ENCODE assay signal across 8 cellular contexts in genomic region chr12:48851883-48852733, GRCh38. TPM values are rescaled to one million over a fixed set of nuclear protein-coding genes. Genes with fewer than 3 reads are reported as not detected.
A peak's percentile ranks its signal among the peaks of the same experiment; 100 is the strongest.
DNase-seq lines count a peak whose midpoint lies in the region; ATAC-seq and TF ChIP-seq lines count a peak whose summit lies in the region.

DDX23 (minus strand) TSS chr12:48852163; CDS start chr12:48845782, 6,381 bp downstream.

- POLR2A ChIA-PET in SK-N-SH (lab: Yijun Ruan, JAX): interaction anchor here (0.6 to 2.3 kb wide), 7 partner anchors 13 to 63 kb away, joined by 3 to 31 read pairs (median 3); partner anchors contain the start of gene ADCY6

- peak within 1 kb of the TSS; percentile 61 to 85 for H3K27ac ChIP-seq in SK-N-SH (ENCODE audit: low read depth in 2 of 2, low read length in 1 of 2)
- H3K27ac ChIP-seq in temporal lobe (ENCODE audit: low read depth, low read length): peak within 1 kb of the TSS; percentile 79

- H3F3A ChIP-seq in SK-N-SH (replicated peaks; ENCODE audit: insufficient read depth): no peaks in the 10 kb centered on the region

- CTCF ChIA-PET in SK-N-SH (lab: Yijun Ruan, JAX): interaction anchor here (0.6 to 34.8 kb wide), 40 partner anchors 9 to 246 kb away, joined by 3 to 667 read pairs (median 8); partner anchors contain the start of genes CACNB3, DHH, FKBP11 and RND1

- no peaks in the 10 kb centered on the region for H3K27me3 ChIP-seq in SK-N-SH (ENCODE audit: insufficient read depth)

- 0% methylated on average over 25 of the region's 53 CpGs for WGBS in SK-N-SH (ENCODE audit: low lambda C conversion rate)

- H3K4me3 ChIP-seq in SK-N-SH (ENCODE audit: low read depth in 2 of 2, low read length in 1 of 2): peak within 1 kb of the TSS; percentile 85 to 92

- peak; percentile 92 for ATAC-seq in HG02571 (IDR thresholded peaks at IDR 0.05; ENCODE audit: unreplicated experiment)

- no peak for TF ChIP-seq CTCF in SK-N-SH (IDR thresholded peaks at IDR 0.05)

- peak in 1 of 2 experiments; percentile 25; a peak in 1 of 4 replicates for TF ChIP-seq EP300 in SK-N-SH (IDR thresholded peaks at IDR 0.05; ENCODE audit: borderline replicate concordance in 1 of 2, low read depth in 1 of 2, low read length in 1 of 2)

- H2AFZ ChIP-seq in SK-N-SH (ENCODE audit: low read depth): peak within 1 kb of the TSS; percentile 75

- no peaks in the 10 kb centered on the region for H3K9me2 ChIP-seq in SK-N-SH

- DNase-seq in GM04504 (ENCODE audit: low read depth): peak; percentile 94
- peak; percentile 97 for DNase-seq in NCI-H1048 (lab: John Stamatoyannopoulos, UW)
- DNase-seq in SK-N-SH: peak; percentile 97
- peak; percentile 91 for DNase-seq in activated naive CD4-positive, alpha-beta T cell treated with anti-CD3 and anti-CD28 coated beads, Interleukin-2, amount 50 U/mL, for 16 hours
- peak; percentile 98 for DNase-seq in globus pallidus (ENCODE audit: low spot score)
- peak; percentile 96 for DNase-seq in occipital lobe (lab: John Stamatoyannopoulos, UW)

- peak within 1 kb of the TSS; percentile 95 for H3K4me2 ChIP-seq in SK-N-SH

- H3K9ac ChIP-seq in SK-N-SH: peak within 1 kb of the TSS; percentile 94

- H3K4me1 ChIP-seq in SK-N-SH (ENCODE audit: control insufficient read depth in 1 of 2, insufficient read depth in 2 of 2, low read depth in 1 of 2, low read length in 1 of 2): peaks cover 0 to 13% of the 10 kb centered on the region in 2 experiments; a peak in 2 of 4 replicates

- no peaks in the 10 kb centered on the region for H3K9me3 ChIP-seq in SK-N-SH

- 0 out of 2 replicates have a peak, but pooled peaks cover 6% of the 10 kb centered on the region for H4K20me1 ChIP-seq in SK-N-SH (ENCODE audit: insufficient read depth)

- H3K36me3 ChIP-seq in SK-N-SH (replicated peaks in 1 of 2; ENCODE audit: control insufficient read depth in 1 of 2, insufficient read depth in 2 of 2, low read length in 1 of 2): peaks cover 0 to 10% of the 10 kb centered on the region in 2 experiments

- peaks cover 49% of the 10 kb centered on the region for H3K79me2 ChIP-seq in SK-N-SH (ENCODE audit: insufficient read depth)

- no peak for TF ChIP-seq RAD21 in SK-N-SH (IDR thresholded peaks at IDR 0.05; ENCODE audit: low read length)

TF ChIP-seq in SK-N-SH, 30 proteins besides CTCF, POLR2A, EP300 and RAD21 (continues in another document):
- TF ChIP-seq FOSL2 (IDR thresholded peaks at IDR 0.05; ENCODE audit: borderline replicate concordance, low read depth) (no peak), FOXM1 (IDR thresholded peaks at IDR 0.05; ENCODE audit: low read depth) (0 out of 2 replicates have a peak, but pooled peaks have one; percentile 6), USF1 (IDR thresholded peaks at IDR 0.05; ENCODE audit: borderline replicate concordance, low read depth) (no peak), ELF1 (IDR thresholded peaks at IDR 0.05) (peak; percentile 99), POLR2AphosphoS5 (IDR thresholded peaks at IDR 0.05; ENCODE audit: low read depth, low read length) (peak; percentile 73), NRF1 (IDR thresholded peaks at IDR 0.05; ENCODE audit: low read depth, low read length) (no peak), FOXJ3 (CRISPR knock-in tag; IDR thresholded peaks at IDR 0.05) (peak; percentile 45; the same call in 1 of the 2 replicates), MXI1 (IDR thresholded peaks at IDR 0.05; ENCODE audit: low read depth, low read length) (peak; percentile 65), RXRA (IDR thresholded peaks at IDR 0.05; ENCODE audit: borderline replicate concordance, low read depth) (no peak), TCF12 (IDR thresholded peaks at IDR 0.05) (peak; percentile 48; the same call in 1 of the 2 replicates), CHD2 (IDR thresholded peaks at IDR 0.05; ENCODE audit: low read length, partially characterized antibody) (peak; percentile 97), RCOR1 (IDR thresholded peaks at IDR 0.05; ENCODE audit: low read length) (no peak), SMC3 (IDR thresholded peaks at IDR 0.05; ENCODE audit: low read depth, low read length) (no peak), REST (IDR thresholded peaks at IDR 0.05; ENCODE audit: low read depth, low read length) (no peak), YY1 (IDR thresholded peaks at IDR 0.05; ENCODE audit: low read depth) (peak; percentile 97), GATA2 (CRISPR knock-in tag; IDR thresholded peaks at IDR 0.05) (no peak), MEF2A (IDR thresholded peaks at IDR 0.05; ENCODE audit: borderline replicate concordance, low read depth) (no peak), GABPA (IDR thresholded peaks at IDR 0.05; ENCODE audit: low read depth) (peak; percentile 75)
- TF ChIP-seq, protein P1, sequence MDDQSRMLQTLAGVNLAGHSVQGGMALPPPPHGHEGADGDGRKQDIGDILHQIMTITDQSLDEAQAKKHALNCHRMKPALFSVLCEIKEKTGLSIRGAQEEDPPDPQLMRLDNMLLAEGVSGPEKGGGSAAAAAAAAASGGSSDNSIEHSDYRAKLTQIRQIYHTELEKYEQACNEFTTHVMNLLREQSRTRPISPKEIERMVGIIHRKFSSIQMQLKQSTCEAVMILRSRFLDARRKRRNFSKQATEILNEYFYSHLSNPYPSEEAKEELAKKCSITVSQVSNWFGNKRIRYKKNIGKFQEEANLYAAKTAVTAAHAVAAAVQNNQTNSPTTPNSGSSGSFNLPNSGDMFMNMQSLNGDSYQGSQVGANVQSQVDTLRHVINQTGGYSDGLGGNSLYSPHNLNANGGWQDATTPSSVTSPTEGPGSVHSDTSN (IDR thresholded peaks at IDR 0.05): no peak
- TF ChIP-seq, protein P2, sequence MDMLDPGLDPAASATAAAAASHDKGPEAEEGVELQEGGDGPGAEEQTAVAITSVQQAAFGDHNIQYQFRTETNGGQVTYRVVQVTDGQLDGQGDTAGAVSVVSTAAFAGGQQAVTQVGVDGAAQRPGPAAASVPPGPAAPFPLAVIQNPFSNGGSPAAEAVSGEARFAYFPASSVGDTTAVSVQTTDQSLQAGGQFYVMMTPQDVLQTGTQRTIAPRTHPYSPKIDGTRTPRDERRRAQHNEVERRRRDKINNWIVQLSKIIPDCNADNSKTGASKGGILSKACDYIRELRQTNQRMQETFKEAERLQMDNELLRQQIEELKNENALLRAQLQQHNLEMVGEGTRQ (IDR thresholded peaks at IDR 0.05; ENCODE audit: borderline replicate concordance, low read depth, low read length): no peak
- TF ChIP-seq, protein P3, sequence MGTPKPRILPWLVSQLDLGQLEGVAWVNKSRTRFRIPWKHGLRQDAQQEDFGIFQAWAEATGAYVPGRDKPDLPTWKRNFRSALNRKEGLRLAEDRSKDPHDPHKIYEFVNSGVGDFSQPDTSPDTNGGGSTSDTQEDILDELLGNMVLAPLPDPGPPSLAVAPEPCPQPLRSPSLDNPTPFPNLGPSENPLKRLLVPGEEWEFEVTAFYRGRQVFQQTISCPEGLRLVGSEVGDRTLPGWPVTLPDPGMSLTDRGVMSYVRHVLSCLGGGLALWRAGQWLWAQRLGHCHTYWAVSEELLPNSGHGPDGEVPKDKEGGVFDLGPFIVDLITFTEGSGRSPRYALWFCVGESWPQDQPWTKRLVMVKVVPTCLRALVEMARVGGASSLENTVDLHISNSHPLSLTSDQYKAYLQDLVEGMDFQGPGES (IDR thresholded peaks at IDR 0.05; ENCODE audit: low read depth, low read length): no peak

RNA-seq across cellular contexts. Expression of gene DDX23, which starts in this region (rescaled TPM):
- 50.4 and 52.5 TPM in 2 replicates for polyA plus RNA-seq in SK-N-SH (2012; rRNA removed)
- 42.8 and 43.9 TPM in 2 replicates for polyA plus RNA-seq in SK-N-SH (2012; cell fraction: cytosol; rRNA removed)
- 125 and 129 TPM in 2 replicates for polyA plus RNA-seq in SK-N-SH (2012; cell fraction: nucleus; rRNA removed)
- total RNA-seq in occipital lobe (48.8 TPM), temporal lobe (53.1 TPM)

Comparison
In these comparisons a context has a peak if more than half of its experiments do, and no peak if none do; other contexts are left out.
1. Peak in every context shown above with its lines: DNase-seq, ATAC-seq, H3K4me3 ChIP-seq and H3K27ac ChIP-seq.